In the genomic region with DNA sequence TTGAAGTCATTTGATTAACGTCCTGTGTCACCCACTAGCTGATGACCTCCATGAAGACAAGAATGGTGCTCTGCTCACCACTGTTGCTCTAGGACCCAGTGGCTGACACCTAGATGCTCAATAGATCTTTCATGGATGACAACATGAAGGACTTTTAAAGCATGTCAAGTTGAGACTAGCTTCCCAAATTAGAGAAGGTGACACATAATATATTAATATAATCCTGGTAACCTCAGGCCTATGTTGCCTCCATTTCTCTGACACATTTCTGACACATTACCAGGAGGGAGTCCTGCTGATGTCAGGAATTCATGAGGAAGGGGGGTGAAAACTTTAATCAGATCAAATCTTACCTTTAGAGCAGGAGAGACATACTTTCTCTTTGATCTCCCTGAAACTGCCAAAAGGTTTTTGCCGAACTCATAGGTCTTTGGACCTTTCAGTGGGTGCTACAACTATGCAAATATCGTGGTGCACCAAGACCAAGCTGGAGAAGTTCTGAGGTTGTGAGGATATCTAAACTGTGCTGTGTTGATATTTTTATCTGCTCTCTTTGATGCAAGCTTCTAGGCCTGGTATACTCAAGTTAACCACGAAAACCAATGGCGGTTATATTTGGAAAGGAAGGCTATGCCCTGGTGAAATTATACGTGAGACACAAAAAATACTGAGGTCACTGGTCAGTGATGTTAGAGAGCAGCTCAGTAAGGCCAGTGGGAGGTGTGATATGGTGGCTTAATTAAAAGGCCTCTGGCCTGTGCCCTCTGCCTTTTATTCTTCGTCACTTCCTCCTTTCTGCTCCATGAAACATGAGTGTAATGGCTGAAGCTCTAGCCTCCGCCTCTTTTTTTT, we compare ENCODE assay signal across 8 cellular contexts.
DNase-seq lines count a peak whose midpoint lies in the region; ATAC-seq and TF ChIP-seq lines count a peak whose summit lies in the region.

No MANE protein-coding gene starts in this region.

- TF ChIP-seq CTCF in GM12865 (IDR thresholded peaks at IDR 0.05; ENCODE audit: insufficient read depth, low read depth, low read length, missing control alignments) = no peak
- no peak for TF ChIP-seq CTCF in GM20000 (IDR thresholded peaks at IDR 0.05; ENCODE audit: extremely low read depth, missing control alignments)

- H3K4me3 ChIP-seq in GM12865 (ENCODE audit: low read depth, low read length) = peak overlapping the region; percentile 28
- no peak overlapping the region for H3K4me3 ChIP-seq in HAP-1

- no peaks in the 10 kb centered on the region for H3K9me3 ChIP-seq in HAP-1

- ATAC-seq in HG03439 (IDR thresholded peaks at IDR 0.05; ENCODE audit: unreplicated experiment) = peak; percentile 93

- in situ Hi-C loops in HAP-1 (cut with MboI; ENCODE audit: low sequenced_read_pairs) = no loop called here

- H3K27me3 ChIP-seq in HAP-1 (ENCODE audit: low read depth) = no peaks in the 10 kb centered on the region

- DNase-seq in GM12865 (ENCODE audit: low read depth) (peak; percentile 88), GM20000 (ENCODE audit: low spot score) (peak; percentile 69), amniotic epithelial cell (ENCODE audit: low read depth) (peak; percentile 37), NCI-H446 treated with DMSO at 0.1 percent for 48 hours (lab: John Stamatoyannopoulos, UW) (no peak), amygdala (lab: John Stamatoyannopoulos, UW) (no peak), HAP-1 (ENCODE audit: low spot score in 2 of 2) (no peak)
- DNase-seq in effector CD8-positive, alpha-beta T cell (lab: John Stamatoyannopoulos, UW) = no peak

- H3K4me1 ChIP-seq in HAP-1 = no peaks in the 10 kb centered on the region

- H3K36me3 ChIP-seq in HAP-1 (replicated peaks) = no peaks in the 10 kb centered on the region

Comparison
In these comparisons a context has a peak if more than half of its experiments do, and no peak if none do; other contexts are left out.
1. DNase-seq: peak in GM12865 (single experiment), GM20000 (single experiment) and amniotic epithelial cell (single experiment); none in NCI-H446 treated with DMSO at 0.1 percent for 48 hours (single experiment), amygdala (0 of 56), effector CD8-positive, alpha-beta T cell (single experiment) and HAP-1 (0 of 2).